Comparison of ENCODE assay signal across 2 cellular contexts in genomic region chr1:153349363-153350340, GRCh38.
TF ChIP-seq lines count a peak whose summit lies in the region.

No MANE protein-coding gene starts in this region.

TF ChIP-seq in IMR-90, 13 proteins besides CTCF, POLR2A, EP300 and RAD21:
- TF ChIP-seq CEBPB (IDR thresholded peaks at IDR 0.05; ENCODE audit: low read depth, low read length) (no peak), BHLHE40 (IDR thresholded peaks at IDR 0.05; ENCODE audit: low read depth, low read length) (no peak), SMC3 (IDR thresholded peaks at IDR 0.05; ENCODE audit: low read depth, low read length) (no peak), RFX5 (IDR thresholded peaks at IDR 0.05; ENCODE audit: low read depth, low read length) (no peak), MAZ (IDR thresholded peaks at IDR 0.05; ENCODE audit: borderline replicate concordance, low read depth, low read length) (no peak), RCOR1 (IDR thresholded peaks at IDR 0.05; ENCODE audit: insufficient replicate concordance, low read length) (no peak), ELK1 (IDR thresholded peaks at IDR 0.05; ENCODE audit: borderline replicate concordance, low read depth, low read length) (no peak), USF2 (IDR thresholded peaks at IDR 0.05; ENCODE audit: low read depth, low read length) (no peak), MXI1 (IDR thresholded peaks at IDR 0.05; ENCODE audit: borderline replicate concordance, low read depth, low read length) (no peak), FOS (IDR thresholded peaks at IDR 0.05; ENCODE audit: low read depth, low read length) (no peak), CHD1 (IDR thresholded peaks at IDR 0.05; ENCODE audit: low read depth, low read length) (no peak)

TF ChIP-seq in K562, 482 proteins besides CTCF, POLR2A, EP300 and RAD21:
- TF ChIP-seq HES1 (IDR thresholded peaks at IDR 0.05; ENCODE audit: low read depth) (no peak), STAT5A (IDR thresholded peaks at IDR 0.05; ENCODE audit: borderline replicate concordance, low read length) (no peak), NRF1 (conservative IDR thresholded peaks at IDR 0.05 in 1 of 2, IDR thresholded peaks at IDR 0.05 in 1 of 2) (peak; percentile 73 to 78), FOSL1 (tag; conservative IDR thresholded peaks at IDR 0.05) (no peak), ERF (CRISPR knock-in tag; IDR thresholded peaks at IDR 0.05) (no peak), CBFB (CRISPR knock-in tag; IDR thresholded peaks at IDR 0.05) (no peak), RBBP5 (IDR thresholded peaks at IDR 0.05; ENCODE audit: borderline replicate concordance, insufficient read depth, low read length, poor library complexity, severe bottlenecking) (no peak), CHAMP1 (IDR thresholded peaks at IDR 0.05) (no peak)
